In the genomic region with DNA sequence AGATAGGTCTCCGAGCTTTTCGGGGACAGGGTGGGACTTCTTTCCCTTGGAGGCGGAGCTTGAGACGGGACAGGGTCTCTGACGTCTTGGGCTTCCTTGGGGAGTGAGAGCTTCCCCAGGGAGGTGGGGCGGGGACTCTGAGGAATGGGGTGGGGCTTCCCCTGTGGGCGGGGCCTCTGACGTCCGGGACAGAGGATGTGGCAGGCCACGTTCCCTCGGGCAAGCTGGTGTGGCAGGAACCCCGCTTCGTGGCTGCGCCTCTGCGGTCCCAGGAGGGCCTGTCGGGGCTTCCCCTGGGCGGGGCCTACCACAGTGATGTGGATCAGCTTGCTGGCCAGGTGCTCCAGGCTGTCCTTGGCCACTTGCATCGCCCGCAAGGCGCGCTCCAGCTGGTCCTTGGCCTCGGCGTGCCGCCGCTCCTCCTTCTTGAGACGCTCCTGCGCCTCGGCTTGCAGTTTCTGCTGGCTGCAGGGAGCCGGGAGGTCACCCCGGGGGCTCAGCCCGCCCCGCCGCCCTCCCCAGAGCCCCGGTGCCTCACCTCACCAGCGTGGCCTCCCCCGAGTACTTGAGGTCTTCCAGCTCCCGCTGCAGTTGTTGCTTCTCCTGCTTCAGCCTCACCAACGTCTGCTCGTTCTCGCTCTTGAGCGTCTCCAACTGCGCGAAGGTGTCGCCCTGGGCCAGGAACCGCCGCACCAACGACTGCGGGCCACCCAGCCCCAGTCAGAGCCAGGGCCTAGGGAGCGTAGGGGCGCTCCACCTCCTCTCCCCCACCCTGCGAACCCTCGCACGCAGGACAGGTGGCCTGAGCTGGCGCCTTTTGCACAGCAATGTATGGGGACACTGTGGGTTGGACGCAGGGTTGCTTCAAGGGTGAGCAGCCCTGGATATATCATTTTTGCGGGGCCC, we compare ENCODE assay signal across 2 cellular contexts.
TF ChIP-seq lines count a peak whose summit lies in the region.

No MANE protein-coding gene starts in this region.

TF ChIP-seq in SK-N-SH, 30 proteins besides CTCF, POLR2A, EP300 and RAD21 (continued from another document):
- TF ChIP-seq, protein P1, sequence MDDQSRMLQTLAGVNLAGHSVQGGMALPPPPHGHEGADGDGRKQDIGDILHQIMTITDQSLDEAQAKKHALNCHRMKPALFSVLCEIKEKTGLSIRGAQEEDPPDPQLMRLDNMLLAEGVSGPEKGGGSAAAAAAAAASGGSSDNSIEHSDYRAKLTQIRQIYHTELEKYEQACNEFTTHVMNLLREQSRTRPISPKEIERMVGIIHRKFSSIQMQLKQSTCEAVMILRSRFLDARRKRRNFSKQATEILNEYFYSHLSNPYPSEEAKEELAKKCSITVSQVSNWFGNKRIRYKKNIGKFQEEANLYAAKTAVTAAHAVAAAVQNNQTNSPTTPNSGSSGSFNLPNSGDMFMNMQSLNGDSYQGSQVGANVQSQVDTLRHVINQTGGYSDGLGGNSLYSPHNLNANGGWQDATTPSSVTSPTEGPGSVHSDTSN (IDR thresholded peaks at IDR 0.05) = no peak
- TF ChIP-seq SIN3A (IDR thresholded peaks at IDR 0.05; ENCODE audit: borderline replicate concordance, low read depth, low read length) (no peak), TEAD4 (IDR thresholded peaks at IDR 0.05; ENCODE audit: borderline replicate concordance, insufficient read depth) (no peak), FOSL2 (IDR thresholded peaks at IDR 0.05; ENCODE audit: borderline replicate concordance, low read depth) (no peak), NRF1 (IDR thresholded peaks at IDR 0.05; ENCODE audit: low read depth, low read length) (no peak), TCF12 (IDR thresholded peaks at IDR 0.05) (no peak), TAF1 (IDR thresholded peaks at IDR 0.05; ENCODE audit: borderline replicate concordance, low read depth, low read length) (no peak), USF1 (IDR thresholded peaks at IDR 0.05; ENCODE audit: borderline replicate concordance, low read depth) (no peak), JUND (IDR thresholded peaks at IDR 0.05) (no peak), RCOR1 (IDR thresholded peaks at IDR 0.05; ENCODE audit: low read length) (no peak), NFIC (IDR thresholded peaks at IDR 0.05; ENCODE audit: borderline replicate concordance) (no peak)
- TF ChIP-seq, protein P2, sequence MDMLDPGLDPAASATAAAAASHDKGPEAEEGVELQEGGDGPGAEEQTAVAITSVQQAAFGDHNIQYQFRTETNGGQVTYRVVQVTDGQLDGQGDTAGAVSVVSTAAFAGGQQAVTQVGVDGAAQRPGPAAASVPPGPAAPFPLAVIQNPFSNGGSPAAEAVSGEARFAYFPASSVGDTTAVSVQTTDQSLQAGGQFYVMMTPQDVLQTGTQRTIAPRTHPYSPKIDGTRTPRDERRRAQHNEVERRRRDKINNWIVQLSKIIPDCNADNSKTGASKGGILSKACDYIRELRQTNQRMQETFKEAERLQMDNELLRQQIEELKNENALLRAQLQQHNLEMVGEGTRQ (IDR thresholded peaks at IDR 0.05; ENCODE audit: borderline replicate concordance, low read depth, low read length) = no peak

TF ChIP-seq in SK-N-SH treated with all-trans-retinoic acid at 6 μM for 48 hours, 23 proteins besides CTCF, POLR2A, EP300 and RAD21 (continued from another document):
- TF ChIP-seq TSHZ2 (CRISPR knock-in tag; IDR thresholded peaks at IDR 0.05) = no peak
- no peak for TF ChIP-seq GLIS3 (CRISPR knock-in tag; IDR thresholded peaks at IDR 0.05)
- no peak for TF ChIP-seq TOX (CRISPR knock-in tag; IDR thresholded peaks at IDR 0.05; ENCODE audit: borderline replicate concordance)
- no peak for TF ChIP-seq ARNTL (CRISPR knock-in tag; IDR thresholded peaks at IDR 0.05; ENCODE audit: borderline replicate concordance, low read depth)
